12 cellular contexts compared by ENCODE assay signal in genomic region chr14:38522724-38523123, GRCh38.
"Had no signal": no experiment of that assay in that cellular context is flagged by ENCODE, and none has a peak within 500 bp of the region (broad histone marks: within the 10 kb centered on the region; RNA-seq: fewer than 3 reads in every experiment).

No MANE protein-coding gene starts in this region.

- ATAC-seq: naive thymus-derived CD8-positive, alpha-beta T cell; pancreas; sciatic nerve had no signal

- DNase-seq: activated CD4-positive, alpha-beta T cell treated with anti-CD3 and anti-CD28 coated beads, Interleukin-2, amount 10 ng/mL, durations not matched to agents 7 days and 5 days; activated naive CD4-positive, alpha-beta T cell treated with Interleukin-2 at 50 U/mL for 16 hours; erythroblast; mammary epithelial cell; naive thymus-derived CD8-positive, alpha-beta T cell; pancreas; stimulated activated CD4-positive, alpha-beta T cell treated with anti-CD3 and anti-CD28 coated beads, Interleukin-1b, Interleukin-23, amount 100 ng/mL, for 48 hours; stomach; T-helper 9 cell had no signal

- H3K27ac ChIP-seq: ascending aorta, pancreas, stomach, thoracic aorta had no signal

- H3K36me3 ChIP-seq: ascending aorta, pancreas, stomach, thoracic aorta had no signal

- H3K4me3 ChIP-seq: ascending aorta, pancreas, stomach, thoracic aorta had no signal

- H3K4me1 ChIP-seq: ascending aorta, pancreas, stomach had no signal

- H3K9me3 ChIP-seq: ascending aorta, pancreas, stomach, thoracic aorta had no signal

- H3K27me3 ChIP-seq: ascending aorta, pancreas, stomach had no signal
